ENCODE assay signal across 8 cellular contexts in the genomic region with DNA sequence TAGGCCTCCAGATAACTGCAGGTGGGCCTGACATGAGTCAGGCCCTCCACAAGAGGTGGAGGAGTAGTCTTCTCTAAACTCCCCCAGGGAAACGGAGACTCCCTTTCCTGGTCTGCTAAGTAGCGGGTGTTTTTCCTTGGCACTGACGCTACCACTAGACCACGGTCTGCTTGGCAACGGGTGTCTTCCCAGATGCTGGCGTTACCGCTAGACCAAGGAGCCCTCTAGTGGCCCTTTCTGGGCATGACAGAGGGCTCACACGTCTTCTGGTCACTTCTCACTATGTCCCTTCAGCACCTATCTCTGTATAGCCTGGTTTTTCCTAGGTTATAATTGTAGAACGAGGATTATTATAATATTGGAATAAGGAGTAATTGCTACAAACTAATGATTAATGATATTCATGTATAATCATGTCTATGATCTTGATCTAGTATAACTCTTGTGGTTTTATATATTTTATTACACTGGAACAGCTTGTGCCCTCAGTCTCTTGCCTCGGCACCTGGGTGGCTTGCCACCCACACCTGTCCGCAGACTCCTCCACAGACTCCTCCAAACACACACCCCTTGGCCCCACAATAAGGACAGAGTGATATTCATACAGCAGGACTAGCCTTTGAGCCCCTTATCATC. TPM values are rescaled to one million over a fixed set of nuclear protein-coding genes. Genes with fewer than 3 reads are reported as not detected.
DNase-seq lines count a peak whose midpoint lies in the region; ATAC-seq and TF ChIP-seq lines count a peak whose summit lies in the region.
"Not testable (repeated sequence)": the region's sequence is repeated elsewhere in the genome, so short reads cannot be mapped to it uniquely, and the experiment has no call there.

No MANE protein-coding gene starts in this region.

- peaks cover 25% of the 10 kb centered on the region for H3K27me3 Mint-ChIP-seq in WTC11 (ENCODE audit: low read depth)
- H3K27me3 Mint-ChIP-seq in nephron progenitor cell (ENCODE audit: low read depth, poor library complexity) = peaks cover 18% of the 10 kb centered on the region

- H3K27ac Mint-ChIP-seq in WTC11, nephron progenitor cell: not testable (repeated sequence)

- ATAC-seq in WTC11 = not testable (repeated sequence)

- H3K4me3 ChIP-seq in HL-60 (replicated peaks; ENCODE audit: insufficient read depth, low read length) = not testable (repeated sequence)

- POLR2A ChIA-PET in WTC11 (lab: Charles Lee) = not testable (repeated sequence)

- peak; percentile 40 to 72 for DNase-seq in HL-60 (ENCODE audit: low read depth in 1 of 2, low spot score in 1 of 2)
- peak; percentile 73 for DNase-seq in NCI-H748 (lab: John Stamatoyannopoulos, UW; ENCODE audit: unreplicated experiment)
- DNase-seq in WTC11 (ENCODE audit: low spot score) = peak; percentile 81
- DNase-seq in amygdala (lab: John Stamatoyannopoulos, UW) = peak in 40 of 56 donors; percentile 4 to 80 (median 36)
- DNase-seq in globus pallidus (ENCODE audit: low spot score) = peak; percentile 49
- DNase-seq in nephron progenitor cell = peak; percentile 68
- peak; percentile 41 for DNase-seq in stimulated activated CD8-positive, alpha-beta memory T cell treated with anti-CD3 and anti-CD28 coated beads, Interleukin-12 subunit alpha, Interleukin-12 subunit beta, amount 100 ng/mL, for 4 hours (ENCODE audit: low read depth)

- not testable (repeated sequence) for H3K27me3 ChIP-seq in HL-60 (ENCODE audit: insufficient read depth, poor library complexity, severe bottlenecking)

- H3K4me1 Mint-ChIP-seq in WTC11, nephron progenitor cell: not testable (repeated sequence)

- H3K9me3 Mint-ChIP-seq in WTC11 (peaks cover 12% of the 10 kb centered on the region), nephron progenitor cell (peaks cover 15% of the 10 kb centered on the region)

- not testable (repeated sequence) for H3K36me3 Mint-ChIP-seq in WTC11; nephron progenitor cell (ENCODE audit: low read depth)

- CTCF ChIA-PET in WTC11 (lab: Charles Lee) = interaction anchor here (0.9 to 2.2 kb wide), 5 partner anchors 8 to 90 kb away, joined by 3 to 14 read pairs (median 4); no protein-coding TSS in a partner anchor

- peak; percentile 94 for TF ChIP-seq CTCF in C4-2B (conservative IDR thresholded peaks at IDR 0.05)
- peak; percentile 40 for TF ChIP-seq CTCF in HL-60 (IDR thresholded peaks at IDR 0.05; ENCODE audit: insufficient read depth, low read length)
- TF ChIP-seq CTCF in WTC11 (IDR thresholded peaks at IDR 0.05) = peak; percentile 70
- TF ChIP-seq CTCF in nephron progenitor cell (IDR thresholded peaks at IDR 0.05) = peak; percentile 83

- not testable (repeated sequence) for H3K4me3 Mint-ChIP-seq in WTC11, nephron progenitor cell

- not testable (repeated sequence) for H3K27ac ChIP-seq in C4-2B; HL-60 (replicated peaks)

RNA-seq across cellular contexts. Expression of a gene that starts 27.3 kb away (rescaled TPM):
- not detected in 3 replicates for total RNA-seq in WTC11 (2021)

RNA-seq across cellular contexts. Expression of a gene that starts 44.7 kb away (rescaled TPM):
- total RNA-seq in WTC11 (2021) = not detected in 3 replicates

RNA-seq across cellular contexts. Expression of a gene that starts 55.5 kb away (rescaled TPM):
- 0.25 to 0.57 TPM (median 0.31 TPM) in 3 replicates for total RNA-seq in WTC11 (2021)

Comparison
In these comparisons a context has a peak if more than half of its experiments do, and no peak if none do; other contexts are left out.
1. CTCF ChIP-seq: peak in every context shown above with its lines; median percentile 94 in C4-2B; 83 in nephron progenitor cell; 70 in WTC11; 40 in HL-60.